Comparison of ENCODE assay signal across 26 cellular contexts in genomic region chr19:18264956-18265610, GRCh38. TPM values are rescaled to one million over a fixed set of nuclear protein-coding genes. Genes with fewer than 3 reads are reported as not detected.
DNase-seq lines count a peak whose midpoint lies in the region; ATAC-seq and TF ChIP-seq lines count a peak whose summit lies in the region.
"Had no signal": no experiment of that assay in that cellular context is flagged by ENCODE, and none has a peak within 500 bp of the region (broad histone marks: within the 10 kb centered on the region; RNA-seq: fewer than 3 reads in every experiment).

No MANE protein-coding gene starts in this region.

- H3K36me3 Mint-ChIP-seq in T-helper 17 cell (ENCODE audit: low read depth): peaks cover 4% of the 10 kb centered on the region
- H3K36me3 Mint-ChIP-seq in memory B cell: peaks cover 23% of the 10 kb centered on the region

- ATAC-seq in Right ventricle myocardium inferior (no peak), left ventricle myocardium superior (no peak), T-helper 17 cell (no peak), memory B cell (ENCODE audit: low read depth) (no peak), left lung (no peak)
- ATAC-seq: SK-N-SH treated with all-trans-retinoic acid at 6 μM for 48 hours had no signal

- TF ChIP-seq CTCF in parathyroid adenoma (IDR thresholded peaks at IDR 0.05) (no peak), left lung (IDR thresholded peaks at IDR 0.05) (no peak), sigmoid colon (IDR thresholded peaks at IDR 0.05) (no peak)

- no peak for TF ChIP-seq POLR2A in sigmoid colon (IDR thresholded peaks at IDR 0.05)

- 92 to 95% methylated on average over 25 of the region's 25 CpGs for WGBS in sigmoid colon, 2 donors

- H3K4me3 Mint-ChIP-seq in T-helper 17 cell (no peak overlapping the region), memory B cell (no peak overlapping the region)
- H3K4me3 Mint-ChIP-seq: HFFc6 had no signal

- TF ChIP-seq EP300 in sigmoid colon (IDR thresholded peaks at IDR 0.05): no peak

- H3K27me3 ChIP-seq in parathyroid adenoma (ENCODE audit: control insufficient read depth, insufficient read depth, low read length) (no peaks in the 10 kb centered on the region), left lung (no peaks in the 10 kb centered on the region), sigmoid colon (no peaks in the 10 kb centered on the region)
- H3K27me3 ChIP-seq: BE2C, Peyer's patch had no signal

- peak overlapping the region; percentile 97 for H3K27ac ChIP-seq in parathyroid adenoma
- no peak overlapping the region for H3K27ac ChIP-seq in left lung
- no peak overlapping the region for H3K27ac ChIP-seq in sigmoid colon
- H3K27ac ChIP-seq: Peyer's patch, SJCRH30 had no signal

- intact Hi-C loops in Right ventricle myocardium inferior (cut with DNase I): no loop called here
- intact Hi-C loops in left ventricle myocardium superior (cut with micrococcal nuclease): loop anchor here (10.0 kb wide), 1 partner anchor 50 kb away; no protein-coding TSS in a partner anchor
- intact Hi-C loops in left lung (cut with DNase I): no loop called here
- intact Hi-C loops in sigmoid colon (cut with DNase I): no loop called here

- peak overlapping the region; percentile 43 for H3K4me2 ChIP-seq in parathyroid adenoma (ENCODE audit: low read length)

- H3K4me1 Mint-ChIP-seq in T-helper 17 cell (peaks cover 12% of the 10 kb centered on the region), memory B cell (peaks cover 18% of the 10 kb centered on the region)

- no peaks in the 10 kb centered on the region for H3K79me2 ChIP-seq in parathyroid adenoma

- H3K9me3 ChIP-seq in T-helper 17 cell (ENCODE audit: control insufficient read depth, low read length, poor library complexity, severe bottlenecking) (no peaks in the 10 kb centered on the region), parathyroid adenoma (ENCODE audit: control insufficient read depth, low read length) (no peaks in the 10 kb centered on the region), left lung (no peaks in the 10 kb centered on the region), sigmoid colon (no peaks in the 10 kb centered on the region)
- H3K9me3 ChIP-seq: BE2C, HAP-1, Peyer's patch, SJCRH30 had no signal

- H3K27me3 Mint-ChIP-seq in T-helper 17 cell (no peaks in the 10 kb centered on the region), memory B cell (no peaks in the 10 kb centered on the region)

- H3K4me1 ChIP-seq in parathyroid adenoma (peaks cover 20% of the 10 kb centered on the region), left lung (no peaks in the 10 kb centered on the region), sigmoid colon (no peaks in the 10 kb centered on the region)
- H3K4me1 ChIP-seq: BE2C, HAP-1, Peyer's patch, SJCRH30 had no signal

- H3K36me3 ChIP-seq in parathyroid adenoma (ENCODE audit: control insufficient read depth, insufficient read depth, low read length) (no peaks in the 10 kb centered on the region), left lung (peaks cover 0 to 36% of the 10 kb centered on the region in 2 donors), sigmoid colon (peaks cover 14 to 61% (median 20%) of the 10 kb centered on the region in 4 donors)
- H3K36me3 ChIP-seq: HAP-1, SJCRH30 had no signal

- no peaks in the 10 kb centered on the region for H3K9me3 Mint-ChIP-seq in memory B cell
- H3K9me3 Mint-ChIP-seq: HFFc6 had no signal

- peak overlapping the region; percentile 8 for H3K4me3 ChIP-seq in parathyroid adenoma (ENCODE audit: low read depth, low read length)
- no peak overlapping the region for H3K4me3 ChIP-seq in left lung
- H3K4me3 ChIP-seq in sigmoid colon: no peak overlapping the region
- H3K4me3 ChIP-seq: HAP-1, Peyer's patch, SJCRH30 had no signal

- H3K27ac Mint-ChIP-seq in T-helper 17 cell (peak overlapping the region; percentile 57), memory B cell (peak overlapping the region; percentile 28)
- H3K27ac Mint-ChIP-seq: HFFc6 had no signal

- peak overlapping the region; percentile 72 for H2AFZ ChIP-seq in parathyroid adenoma

- peak overlapping the region; percentile 24 for H3K9ac ChIP-seq in parathyroid adenoma

- peak; percentile 55 for DNase-seq in Right ventricle myocardium inferior (ENCODE audit: missing footprints)
- DNase-seq in left ventricle myocardium superior: no peak
- no peak for DNase-seq in T-helper 17 cell
- peak in 1 of 2 donors; percentile 23 for DNase-seq in memory B cell (ENCODE audit: low spot score in 2 of 2)
- DNase-seq in left lung: no peak
- DNase-seq in sigmoid colon: no peak
- DNase-seq in RPMI8226: no peak
- DNase-seq: 8988T, ACHN, BE2C, GOT3, HFFc6, NCI-H1048, NCI-H1417, NCI-H1694, NCI-H2029 treated with DMSO at 0.1 percent for 48 hours, NCI-H226, NCI-H510A, NCI-H69, OCI-M1, SJCRH30 had no signal

RNA-seq across cellular contexts. Expression of gene IQCN, which starts 9.2 kb away (rescaled TPM):
- 0.43 TPM for total RNA-seq in Right ventricle myocardium inferior
- total RNA-seq in left ventricle myocardium superior: 0.57 TPM
- 10 to 100 TPM; 16.5 to 21.9 TPM for total RNA-seq in T-helper 17 cell
- total RNA-seq in left lung: 1 to 10 TPM; 3.0 to 5.8 TPM
- total RNA-seq in sigmoid colon: 1 to 10 TPM; 1.4 to 5.8 (median 2.9) TPM
- 1 to 10 TPM; 1.2 to 4.4 (median 3.4) TPM for polyA plus RNA-seq in sigmoid colon

RNA-seq across cellular contexts. Expression of gene JUND, which starts 16.3 kb away (rescaled TPM):
- total RNA-seq in Right ventricle myocardium inferior (113 TPM), left ventricle myocardium superior (89.2 TPM), T-helper 17 cell (1,000 to 10,000 TPM; 1,212 to 1,401 TPM), left lung (100 to 1,000 TPM; 179 to 232 TPM), sigmoid colon (100 to 1,000 TPM; 163 to 369 (median 230) TPM)
- polyA plus RNA-seq in sigmoid colon: 100 to 1,000 TPM; 179 to 221 (median 180) TPM

RNA-seq across cellular contexts. Expression of gene PDE4C, which starts 38.8 kb away (rescaled TPM):
- 1.1 TPM for total RNA-seq in Right ventricle myocardium inferior
- total RNA-seq in left ventricle myocardium superior: 1.2 TPM
- under 1 TPM in 1 of 2 donors, not detected in 1; 0.31 TPM for total RNA-seq in T-helper 17 cell
- total RNA-seq in left lung: 10 to 100 TPM in 1 of 2 donors, 1 to 10 TPM in 1; 3.7 to 11.3 TPM
- 1 to 10 TPM; 1.8 to 8.6 (median 4.5) TPM for total RNA-seq in sigmoid colon
- 1 to 10 TPM in 1 of 3 donors, not detected in 2; 4.0 TPM for polyA plus RNA-seq in sigmoid colon
- total RNA-seq: CD4-positive, CD25-positive, alpha-beta regulatory T cell had no signal
- polyA plus RNA-seq: CD4-positive, CD25-positive, alpha-beta regulatory T cell had no signal

RNA-seq across cellular contexts. Expression of gene LSM4, which starts 57.8 kb away (rescaled TPM):
- total RNA-seq in Right ventricle myocardium inferior (106 TPM), left ventricle myocardium superior (98.0 TPM), T-helper 17 cell (10 to 100 TPM; 43.3 to 46.6 TPM), left lung (100 to 1,000 TPM in 1 of 2 donors, 10 to 100 TPM in 1; 87.8 to 121 TPM), sigmoid colon (100 to 1,000 TPM in 3 of 4 donors, 10 to 100 TPM in 1; 89.1 to 144 (median 119) TPM)
- polyA plus RNA-seq in sigmoid colon: 100 to 1,000 TPM; 214 to 285 (median 256) TPM
